8 cellular contexts compared by ENCODE assay signal in the genomic region with DNA sequence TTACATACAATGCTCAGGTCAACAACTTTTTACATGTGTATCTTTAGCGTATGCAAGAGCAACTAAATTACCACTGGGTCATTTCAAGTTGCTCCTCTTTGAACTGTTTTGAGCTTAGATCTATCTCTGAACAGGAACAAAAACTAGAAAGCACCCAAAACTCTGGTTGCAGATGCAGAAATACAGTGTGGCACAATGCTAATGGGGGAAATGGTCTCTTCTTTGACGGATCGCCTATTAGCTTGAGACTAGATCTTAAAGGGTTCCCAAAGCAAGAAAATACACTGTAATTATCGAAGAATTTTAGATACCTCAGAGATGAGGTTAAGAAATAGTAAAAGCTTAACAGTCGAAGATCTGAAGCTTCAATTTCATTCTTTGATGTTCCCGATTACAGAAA. TPM values are rescaled to one million over a fixed set of nuclear protein-coding genes. Genes with fewer than 3 reads are reported as not detected.
DNase-seq lines count a peak whose midpoint lies in the region; ATAC-seq and TF ChIP-seq lines count a peak whose summit lies in the region.

No MANE protein-coding gene starts in this region.

- 3 to 7% methylated on average over 4 to 6 of the region's 6 CpGs for WGBS in endodermal cell (ENCODE audit: insufficient coverage in 1 of 2, insufficient read length in 1 of 2), 2 experiments

- peak overlapping the region; percentile 97 for H2AFZ ChIP-seq in neuron (ENCODE audit: low read depth, low read length)

- peaks cover 13% of the 10 kb centered on the region for H3K27me3 ChIP-seq in endodermal cell (ENCODE audit: control insufficient read depth, insufficient read depth, low read length, poor library complexity, severe bottlenecking)
- H3K27me3 ChIP-seq in neuron (ENCODE audit: insufficient read depth, low read length), result peaks cover 13% of the 10 kb centered on the region

- no peak for ATAC-seq in activated T-cell treated with anti-CD3 and anti-CD28 coated beads, Interleukin-2, amount 50 U/mL, for 72 hours (replicated peaks in 1 of 2)
- no peak for ATAC-seq in HG02798 (IDR thresholded peaks at IDR 0.05; ENCODE audit: poor library complexity, unreplicated experiment)

- peak overlapping the region; percentile 85 to 89 for H3K4me3 Mint-ChIP-seq in activated T-cell treated with anti-CD3 and anti-CD28 coated beads, Interleukin-2, amount 50 U/mL, for 72 hours
- peak overlapping the region; percentile 81 for H3K4me3 Mint-ChIP-seq in endodermal cell

- peak overlapping the region; percentile 95 for H3K27ac Mint-ChIP-seq in activated T-cell treated with anti-CD3 and anti-CD28 coated beads, Interleukin-2, amount 50 U/mL, for 72 hours
- H3K27ac Mint-ChIP-seq in endodermal cell, result no peak overlapping the region

- no peaks in the 10 kb centered on the region for H3K9me3 Mint-ChIP-seq in activated T-cell treated with anti-CD3 and anti-CD28 coated beads, Interleukin-2, amount 50 U/mL, for 72 hours
- H3K9me3 Mint-ChIP-seq in endodermal cell, result no peaks in the 10 kb centered on the region

- no peak for DNase-seq in activated T-cell treated with anti-CD3 and anti-CD28 coated beads, Interleukin-2, amount 50 U/mL, for 72 hours
- no peak for DNase-seq in activated T-cell treated with anti-CD3 and anti-CD28 coated beads, Interleukin-2, amount 50 U/mL, for 48 hours
- peak; percentile 32 for DNase-seq in OCI-M1 (lab: John Stamatoyannopoulos, UW)
- DNase-seq in endodermal cell, result no peak
- no peak for DNase-seq in activated gamma-delta T cell treated with Interleukin-2 at 50 U/mL for 16 hours
- no peak for DNase-seq in kidney glomerular epithelial cell (lab: John Stamatoyannopoulos, UW)

- H3K27ac ChIP-seq in endodermal cell (ENCODE audit: low read depth, low read length), result no peak overlapping the region

- no peaks in the 10 kb centered on the region for H3K9me3 ChIP-seq in endodermal cell (ENCODE audit: control insufficient read depth, low read length)
- H3K9me3 ChIP-seq in neuron (ENCODE audit: low read length), result no peaks in the 10 kb centered on the region

- H3K4me3 ChIP-seq in endodermal cell (ENCODE audit: low read length) (peak overlapping the region; percentile 93), neuron (ENCODE audit: low read length) (peak overlapping the region; percentile 90)

- H3K4me1 ChIP-seq in endodermal cell (ENCODE audit: control insufficient read depth, insufficient read depth, low read length) (peaks cover 3% of the 10 kb centered on the region), neuron (ENCODE audit: insufficient read depth, low read length) (peaks cover 10% of the 10 kb centered on the region)

- H3K4me1 Mint-ChIP-seq in activated T-cell treated with anti-CD3 and anti-CD28 coated beads, Interleukin-2, amount 50 U/mL, for 72 hours (ENCODE audit: low read depth), result peaks cover 76% of the 10 kb centered on the region
- peaks cover 24% of the 10 kb centered on the region for H3K4me1 Mint-ChIP-seq in endodermal cell

- TF ChIP-seq CTCF in endodermal cell (conservative IDR thresholded peaks at IDR 0.05), result no peak

- peaks cover 8 to 11% of the 10 kb centered on the region in 2 donors for H3K36me3 Mint-ChIP-seq in activated T-cell treated with anti-CD3 and anti-CD28 coated beads, Interleukin-2, amount 50 U/mL, for 72 hours (ENCODE audit: insufficient read depth in 2 of 2)
- no peaks in the 10 kb centered on the region for H3K36me3 Mint-ChIP-seq in endodermal cell (ENCODE audit: low read depth)

- peak overlapping the region; percentile 83 for H3K9ac ChIP-seq in endodermal cell (ENCODE audit: extremely low read depth, low read length, poor library complexity, severe bottlenecking)

- H3K36me3 ChIP-seq in endodermal cell (ENCODE audit: control insufficient read depth, insufficient read depth, low read length) (no peaks in the 10 kb centered on the region), neuron (ENCODE audit: insufficient read depth, low read length) (no peaks in the 10 kb centered on the region)

- H3K27me3 Mint-ChIP-seq in activated T-cell treated with anti-CD3 and anti-CD28 coated beads, Interleukin-2, amount 50 U/mL, for 72 hours (ENCODE audit: low read depth), result no peaks in the 10 kb centered on the region
- peaks cover 29% of the 10 kb centered on the region for H3K27me3 Mint-ChIP-seq in endodermal cell (ENCODE audit: insufficient read depth)

RNA-seq across cellular contexts. Expression of gene PPP1R2, which starts 0.9 kb away (rescaled TPM):
- 10 to 100 TPM; 68.7 to 71.9 TPM for total RNA-seq in activated T-cell treated with anti-CD3 and anti-CD28 coated beads, Interleukin-2, amount 50 U/mL, for 72 hours
- 10 to 100 TPM; 24.2 to 30.7 TPM for total RNA-seq in endodermal cell
- polyA plus RNA-seq in endodermal cell (2013, experiment 1 of 2), result 32.5 TPM
- 33.1 TPM for polyA plus RNA-seq in endodermal cell (2013, experiment 2 of 2)

RNA-seq across cellular contexts. Expression of gene APOD, which starts 41.5 kb away (rescaled TPM):
- total RNA-seq in activated T-cell treated with anti-CD3 and anti-CD28 coated beads, Interleukin-2, amount 50 U/mL, for 72 hours, result 1 to 10 TPM; 2.4 to 4.3 TPM
- total RNA-seq in endodermal cell, result not detected
- polyA plus RNA-seq in endodermal cell (2013, experiment 1 of 2), result not detected
- polyA plus RNA-seq in endodermal cell (2013, experiment 2 of 2), result 0.87 TPM
